Comparison of ENCODE assay signal across 8 cellular contexts in the genomic region with DNA sequence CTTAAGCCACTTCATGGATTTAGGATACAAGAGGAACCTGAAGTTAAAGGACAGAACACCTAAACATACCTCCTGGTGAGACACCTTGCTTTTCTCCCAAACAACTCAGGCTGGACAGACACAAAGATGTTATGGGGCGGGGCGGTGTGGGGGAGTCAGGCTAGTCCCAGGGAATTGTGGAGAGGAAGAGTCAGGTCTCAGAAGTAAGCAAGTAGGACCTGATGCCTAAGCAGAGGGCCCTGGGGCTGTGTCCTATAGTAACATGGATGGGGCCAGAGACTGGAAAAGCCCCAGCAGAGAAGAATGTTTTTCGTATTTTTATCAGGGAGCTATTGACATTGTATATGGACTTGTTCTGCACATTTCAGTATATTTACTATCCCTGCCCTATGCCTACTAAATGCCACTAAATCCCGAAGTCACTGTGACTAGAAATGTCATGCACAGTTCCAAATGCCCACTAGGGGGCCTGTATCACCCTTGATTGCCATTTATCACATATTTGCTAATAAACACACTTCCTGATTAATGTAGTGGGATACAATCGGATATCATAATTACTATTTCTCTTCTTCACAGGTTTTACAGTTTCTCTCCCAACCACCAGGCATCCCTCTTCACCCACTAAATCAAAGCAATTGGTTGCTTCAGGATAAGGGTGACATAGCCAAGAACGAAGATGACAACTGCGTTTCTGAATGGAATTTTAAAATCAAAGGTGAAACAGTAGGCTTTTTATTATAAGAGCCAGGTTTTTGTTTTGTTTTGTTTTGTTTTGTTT. TPM values are rescaled to one million over a fixed set of nuclear protein-coding genes. Genes with fewer than 3 reads are reported as not detected.
DNase-seq lines count a peak whose midpoint lies in the region; ATAC-seq, FAIRE-seq and TF ChIP-seq lines count a peak whose summit lies in the region.

No MANE protein-coding gene starts in this region.

- CTCF ChIA-PET in GM10248 (lab: Yijun Ruan, JAX) = interaction anchor here (0.6 to 10.5 kb wide), 35 partner anchors 9 to 190 kb away, joined by 3 to 135 read pairs (median 4); a partner anchor contains a TSS
- CTCF ChIA-PET in endothelial cell of umbilical vein (lab: Charles Lee) = interaction anchor here (0.6 to 15.4 kb wide), 16 partner anchors 8 to 547 kb away, joined by 3 to 308 read pairs (median 4); a partner anchor contains a TSS

- no peaks in the 10 kb centered on the region for H3K79me2 ChIP-seq in endothelial cell of umbilical vein (ENCODE audit: control insufficient read depth, insufficient read depth, low read length)

- ATAC-seq in GM21619 (IDR thresholded peaks at IDR 0.05; ENCODE audit: unreplicated experiment) (peak; percentile 54), upper lobe of left lung (ENCODE audit: low FRiP score in 2 of 2) (peak in 1 of 2 donors; percentile 87)

- H2AFZ ChIP-seq in endothelial cell of umbilical vein (ENCODE audit: low read depth, low read length) = no peak overlapping the region

- peak; percentile 70 for TF ChIP-seq CTCF in GM10248 (IDR thresholded peaks at IDR 0.05; ENCODE audit: control extremely low read depth, extremely low read depth, low read depth, missing control alignments)
- peak; percentile 70 to 78 for TF ChIP-seq CTCF in endothelial cell of umbilical vein (IDR thresholded peaks at IDR 0.05; ENCODE audit: extremely low read depth in 1 of 2, insufficient read depth in 1 of 2, low read depth in 1 of 2, low read length in 2 of 2)
- TF ChIP-seq CTCF in upper lobe of left lung (IDR thresholded peaks at IDR 0.05) = peak; percentile 76 to 90 (median 84)

- H3K4me3 ChIP-seq in endothelial cell of umbilical vein (replicated peaks in 1 of 3; ENCODE audit: insufficient read depth in 1 of 3, low read depth in 1 of 3, low read length in 3 of 3) = no peak overlapping the region
- H3K4me3 ChIP-seq in upper lobe of left lung = no peak overlapping the region

- peak; percentile 81 for FAIRE-seq in endothelial cell of umbilical vein (lab: Jason Lieb, UNC)

- TF ChIP-seq POLR2A in endothelial cell of umbilical vein (IDR thresholded peaks at IDR 0.05; ENCODE audit: low read depth, low read length) (no peak), upper lobe of left lung (IDR thresholded peaks at IDR 0.05) (no peak)

- intact Hi-C loops in endothelial cell of umbilical vein (cut with micrococcal nuclease) = loop anchor here (1.0 kb wide), 1 partner anchor 158 kb away; no protein-coding TSS in a partner anchor

- no peak overlapping the region for H3K4me2 ChIP-seq in endothelial cell of umbilical vein (ENCODE audit: insufficient read depth, low read length)

- H3K4me1 ChIP-seq in endothelial cell of umbilical vein (ENCODE audit: control insufficient read depth, extremely low read depth, insufficient read depth, low read length) = no peaks in the 10 kb centered on the region
- peaks cover 0 to 3% (median 0%) of the 10 kb centered on the region in 4 donors for H3K4me1 ChIP-seq in upper lobe of left lung

- H3K9me3 ChIP-seq in endothelial cell of umbilical vein (replicated peaks; ENCODE audit: control insufficient read depth, insufficient read depth, low read length) (no peaks in the 10 kb centered on the region), upper lobe of left lung (no peaks in the 10 kb centered on the region)

- H3K27ac ChIP-seq in endothelial cell of umbilical vein (ENCODE audit: insufficient read depth, low read depth, low read length) (no peak overlapping the region), upper lobe of left lung (no peak overlapping the region)

- no TSS peak for BruUV-seq in endothelial cell of umbilical vein (replicated peaks; lab: Mats Ljungman, UMichigan)

- dilution Hi-C loops in endothelial cell of umbilical vein (cut with MboI; ENCODE audit: extremely low pct_ligation_motif_present, low sequenced_read_pairs) = no loop called here

- H3K27me3 ChIP-seq in endothelial cell of umbilical vein (ENCODE audit: control insufficient read depth in 2 of 2, insufficient read depth in 2 of 2, low read length in 2 of 2) = no peaks in the 10 kb centered on the region
- no peaks in the 10 kb centered on the region for H3K27me3 ChIP-seq in upper lobe of left lung

- TF ChIP-seq EP300 in upper lobe of left lung (IDR thresholded peaks at IDR 0.05) = no peak

- H3K36me3 ChIP-seq in endothelial cell of umbilical vein (ENCODE audit: control insufficient read depth in 2 of 2, extremely low read depth in 1 of 2, insufficient read depth in 2 of 2, low read length in 2 of 2) (no peaks in the 10 kb centered on the region), upper lobe of left lung (no peaks in the 10 kb centered on the region)

- H3K9me1 ChIP-seq in endothelial cell of umbilical vein (replicated peaks; ENCODE audit: control insufficient read depth, extremely low read depth, insufficient read depth, low read length) = no peaks in the 10 kb centered on the region

- peak; percentile 52 for DNase-seq in GM10248 (ENCODE audit: extremely low spot score)
- peak; percentile 48 for DNase-seq in M059J (ENCODE audit: low read depth)
- DNase-seq in activated CD4-positive, alpha-beta T cell treated with anti-CD3 and anti-CD28 coated beads, Interleukin-2, amount 50 U/mL, for 1 hour = peak; percentile 44
- peak; percentile 66 for DNase-seq in endothelial cell of umbilical vein (ENCODE audit: low read depth, low spot score)
- DNase-seq in myocyte (ENCODE audit: low read depth) = peak; percentile 64
- peak in 1 of 2 donors; percentile 54 for DNase-seq in upper lobe of left lung
- DNase-seq in occipital lobe (lab: John Stamatoyannopoulos, UW) = no peak

- no peak overlapping the region for H3K9ac ChIP-seq in endothelial cell of umbilical vein (replicated peaks; ENCODE audit: extremely low read depth, insufficient read depth, low read length)

- no peaks in the 10 kb centered on the region for H4K20me1 ChIP-seq in endothelial cell of umbilical vein (replicated peaks; ENCODE audit: control insufficient read depth, extremely low read depth, insufficient read depth, low read length)

- WGBS in upper lobe of left lung, 2 donors = 39 to 42% methylated on average over 7 of the region's 7 CpGs

- POLR2A ChIA-PET in GM10248 (lab: Yijun Ruan, JAX) = interaction anchor here (0.7 kb wide), 1 partner anchor 523 kb away, joined by 3 read pairs; no protein-coding TSS in a partner anchor
- POLR2A ChIA-PET in endothelial cell of umbilical vein (lab: Charles Lee) = no interaction called here

TF ChIP-seq in endothelial cell of umbilical vein, 7 proteins besides CTCF, POLR2A, EP300 and RAD21:
- TF ChIP-seq POLR2AphosphoS5 (IDR thresholded peaks at IDR 0.05; ENCODE audit: insufficient read depth, low read depth, low read length) (no peak), EZH2 (IDR thresholded peaks at IDR 0.05; ENCODE audit: borderline replicate concordance, low read depth, low read length, severe bottlenecking) (no peak), FOS (IDR thresholded peaks at IDR 0.05; ENCODE audit: borderline replicate concordance, insufficient read depth, low read length) (no peak), MYC (IDR thresholded peaks at IDR 0.05; ENCODE audit: low read depth, low read length) (no peak), JUN (IDR thresholded peaks at IDR 0.05; ENCODE audit: borderline replicate concordance, insufficient read depth, insufficient read length, low read depth) (no peak), GATA2 (IDR thresholded peaks at IDR 0.05; ENCODE audit: insufficient read depth, insufficient read length, low read depth, low read length) (no peak)
- TF ChIP-seq, protein P1, sequence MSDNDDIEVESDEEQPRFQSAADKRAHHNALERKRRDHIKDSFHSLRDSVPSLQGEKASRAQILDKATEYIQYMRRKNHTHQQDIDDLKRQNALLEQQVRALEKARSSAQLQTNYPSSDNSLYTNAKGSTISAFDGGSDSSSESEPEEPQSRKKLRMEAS (IDR thresholded peaks at IDR 0.05; ENCODE audit: insufficient read depth, insufficient read length) = no peak

RNA-seq across cellular contexts. Expression of a gene that starts 23.8 kb away (rescaled TPM):
- 6.3 and 9.0 TPM in 2 replicates for total RNA-seq in M059J (2014; rRNA removed; shearing (Covaris generic))
- total RNA-seq in endothelial cell of umbilical vein = 36.7 and 39.1 TPM in 2 replicates
- 20.0 and 20.4 TPM in 2 replicates for polyA plus RNA-seq in endothelial cell of umbilical vein
- 18.9 and 19.1 TPM in 2 replicates for polyA plus RNA-seq in endothelial cell of umbilical vein (2011; cell fraction: cytosol; rRNA removed)
- polyA plus RNA-seq in endothelial cell of umbilical vein (2011; cell fraction: nucleus; rRNA removed) = 28.8 and 32.2 TPM in 2 replicates
- 15.7 and 17.2 TPM in 2 replicates for polyA plus RNA-seq in endothelial cell of umbilical vein (2012)
- polyA minus RNA-seq in endothelial cell of umbilical vein = 36.7 and 37.1 TPM in 2 replicates
- 4.8 TPM for polyA minus RNA-seq in endothelial cell of umbilical vein (2011; cell fraction: cytosol; rRNA and poly(A)+ RNA removed)
- 94.0 and 110 TPM in 2 replicates for polyA minus RNA-seq in endothelial cell of umbilical vein (2011; cell fraction: nucleus; rRNA and poly(A)+ RNA removed)
- 27.0 and 37.0 TPM in 2 replicates for total RNA-seq in myocyte
- 15.8 TPM for polyA plus RNA-seq in myocyte (2012)
- 10 to 100 TPM; 25.9 to 47.1 (median 29.5) TPM for total RNA-seq in upper lobe of left lung
- total RNA-seq in occipital lobe = 1.7 TPM

RNA-seq across cellular contexts. Expression of a gene that starts 24.1 kb away (rescaled TPM):
- total RNA-seq in M059J (2014; rRNA removed; shearing (Covaris generic)) = 7.7 and 8.9 TPM in 2 replicates
- total RNA-seq in endothelial cell of umbilical vein (8.2 and 9.0 TPM in 2 replicates), myocyte (8.7 and 8.9 TPM in 2 replicates), upper lobe of left lung (10 to 100 TPM in 2 of 6 donors, 1 to 10 TPM in 4; 5.7 to 12.6 (median 8.0) TPM), occipital lobe (16.7 TPM)
- polyA plus RNA-seq in endothelial cell of umbilical vein = 3.2 TPM in 2 replicates
- 4.2 and 4.4 TPM in 2 replicates for polyA plus RNA-seq in endothelial cell of umbilical vein (2011; cell fraction: cytosol; rRNA removed)
- polyA plus RNA-seq in endothelial cell of umbilical vein (2011; cell fraction: nucleus; rRNA removed) = 9.8 and 10.9 TPM in 2 replicates
- 4.3 and 7.4 TPM in 2 replicates for polyA plus RNA-seq in endothelial cell of umbilical vein (2012)
- 7.7 and 9.4 TPM in 2 replicates for polyA minus RNA-seq in endothelial cell of umbilical vein
- polyA minus RNA-seq in endothelial cell of umbilical vein (2011; cell fraction: cytosol; rRNA and poly(A)+ RNA removed) = 4.6 TPM
- polyA minus RNA-seq in endothelial cell of umbilical vein (2011; cell fraction: nucleus; rRNA and poly(A)+ RNA removed) = 5.7 and 8.9 TPM in 2 replicates
- polyA plus RNA-seq in myocyte (2012) = 4.0 TPM
